ENCODE assay signal across 21 cellular contexts in genomic region chr1:218600968-218601367, GRCh38.
DNase-seq lines count a peak whose midpoint lies in the region; ATAC-seq and TF ChIP-seq lines count a peak whose summit lies in the region.
"Had no signal": no experiment of that assay in that cellular context is flagged by ENCODE, and none has a peak within 500 bp of the region (broad histone marks: within the 10 kb centered on the region; RNA-seq: fewer than 3 reads in every experiment).

No MANE protein-coding gene starts in this region.

- no peak overlapping the region for H3K27ac ChIP-seq in breast epithelium
- H3K27ac ChIP-seq in left lung, result no peak overlapping the region
- H3K27ac ChIP-seq: body of pancreas, C4-2B, pancreas, right lobe of liver, suprapubic skin had no signal

- TF ChIP-seq POLR2A in breast epithelium (IDR thresholded peaks at IDR 0.05), result no peak

- peak; percentile 53 for ATAC-seq in WTC11
- ATAC-seq in left lung, result peak; percentile 35
- no peak for ATAC-seq in HG02623 (IDR thresholded peaks at IDR 0.05; ENCODE audit: unreplicated experiment)
- ATAC-seq: activated CD4-positive, CD25-positive, alpha-beta regulatory T cell treated with anti-CD3 and anti-CD28 coated beads, Interleukin-2, amount 50 U/mL, for 24 hours; body of pancreas; effector memory CD8-positive, alpha-beta T cell; pancreas; right lobe of liver had no signal

- H3K36me3 ChIP-seq in breast epithelium, result no peaks in the 10 kb centered on the region
- H3K36me3 ChIP-seq in left lung, result no peaks in the 10 kb centered on the region
- H3K36me3 ChIP-seq: pancreas, right lobe of liver, suprapubic skin had no signal

- H3K27me3 Mint-ChIP-seq in MCF 10A (ENCODE audit: insufficient read depth, unreplicated experiment) (no peaks in the 10 kb centered on the region), WTC11 (ENCODE audit: low read depth) (peaks cover 4% of the 10 kb centered on the region; the same call in 1 of the 2 replicates)
- H3K27me3 Mint-ChIP-seq: effector memory CD8-positive, alpha-beta T cell had no signal

- TF ChIP-seq CTCF in MCF 10A (IDR thresholded peaks at IDR 0.05; ENCODE audit: unreplicated experiment), result no peak
- TF ChIP-seq CTCF in breast epithelium (IDR thresholded peaks at IDR 0.05), result no peak
- TF ChIP-seq CTCF in WTC11 (IDR thresholded peaks at IDR 0.05), result no peak
- no peak for TF ChIP-seq CTCF in left lung (IDR thresholded peaks at IDR 0.05)

- peaks cover 7% of the 10 kb centered on the region for H3K36me3 Mint-ChIP-seq in MCF 10A (ENCODE audit: insufficient read depth, unreplicated experiment)
- H3K36me3 Mint-ChIP-seq in WTC11, result peaks cover 11% of the 10 kb centered on the region
- H3K36me3 Mint-ChIP-seq: activated naive CD8-positive, alpha-beta T cell treated with anti-CD3 and anti-CD28 coated beads for 36 hours; immature natural killer cell had no signal

- H3K4me3 Mint-ChIP-seq in MCF 10A (ENCODE audit: unreplicated experiment), result no peak overlapping the region
- no peak overlapping the region for H3K4me3 Mint-ChIP-seq in WTC11
- H3K4me3 Mint-ChIP-seq: activated naive CD8-positive, alpha-beta T cell treated with anti-CD3 and anti-CD28 coated beads for 36 hours; effector memory CD8-positive, alpha-beta T cell; immature natural killer cell had no signal

- peak; percentile 92 for DNase-seq in MCF 10A (ENCODE audit: unreplicated experiment)
- DNase-seq in breast epithelium (ENCODE audit: low spot score in 2 of 2), result no peak
- DNase-seq in WTC11 (ENCODE audit: low spot score), result no peak
- DNase-seq in left lung, result no peak
- no peak for DNase-seq in GF-D8 (lab: John Stamatoyannopoulos, UW)
- no peak for DNase-seq in NCI-H526 (lab: John Stamatoyannopoulos, UW)
- DNase-seq in NCI-H2081 treated with DMSO at 0.1 percent for 48 hours (lab: John Stamatoyannopoulos, UW), result no peak
- DNase-seq: activated naive CD8-positive, alpha-beta T cell treated with anti-CD3 and anti-CD28 coated beads for 36 hours; body of pancreas; effector memory CD8-positive, alpha-beta T cell; immature natural killer cell; MV-4-11; NCI-H187 treated with DMSO at 0.1 percent for 48 hours; NCI-H446 treated with DMSO at 0.1 percent for 48 hours; NK-92 treated with Interleukin-12 subunit alpha and Interleukin-12 subunit beta, amount 100 ng/mL, for 24 hours; pancreas; right lobe of liver had no signal

- POLR2A ChIA-PET in MCF 10A (lab: Yijun Ruan, JAX) (interaction anchor here (0.5 to 2.1 kb wide), 6 partner anchors 10 to 466 kb away, joined by 3 to 13 read pairs (median 4); no protein-coding TSS in a partner anchor), WTC11 (lab: Charles Lee) (no interaction called here)

- H3K9me3 Mint-ChIP-seq in MCF 10A (ENCODE audit: unreplicated experiment) (peaks cover 16% of the 10 kb centered on the region), WTC11 (peaks cover 21% of the 10 kb centered on the region)

- CTCF ChIA-PET in MCF 10A (lab: Yijun Ruan, JAX), result no interaction called here
- CTCF ChIA-PET in WTC11 (lab: Charles Lee), result no interaction called here

- no peaks in the 10 kb centered on the region for H3K9me3 ChIP-seq in breast epithelium
- peaks cover 0 to 1% of the 10 kb centered on the region in 2 donors for H3K9me3 ChIP-seq in left lung
- H3K9me3 ChIP-seq: body of pancreas, pancreas, right lobe of liver, suprapubic skin had no signal

- H3K4me3 ChIP-seq in breast epithelium (no peak overlapping the region), left lung (no peak overlapping the region)
- H3K4me3 ChIP-seq: body of pancreas, pancreas, right lobe of liver, suprapubic skin had no signal

- H3K4me1 Mint-ChIP-seq in MCF 10A (ENCODE audit: insufficient read depth, unreplicated experiment) (peaks cover 21% of the 10 kb centered on the region), WTC11 (peaks cover 6% of the 10 kb centered on the region)
- H3K4me1 Mint-ChIP-seq: activated naive CD8-positive, alpha-beta T cell treated with anti-CD3 and anti-CD28 coated beads for 36 hours; immature natural killer cell had no signal

- H3K27me3 ChIP-seq in breast epithelium (no peaks in the 10 kb centered on the region), left lung (no peaks in the 10 kb centered on the region)
- H3K27me3 ChIP-seq: body of pancreas, pancreas, right lobe of liver, suprapubic skin had no signal

- H3K27ac Mint-ChIP-seq in MCF 10A (ENCODE audit: low read depth, unreplicated experiment), result peak overlapping the region; percentile 97
- peak overlapping the region; percentile 64 for H3K27ac Mint-ChIP-seq in WTC11
- H3K27ac Mint-ChIP-seq: activated naive CD8-positive, alpha-beta T cell treated with anti-CD3 and anti-CD28 coated beads for 36 hours; effector memory CD8-positive, alpha-beta T cell; immature natural killer cell had no signal

- intact Hi-C loops in MCF 10A (cut with micrococcal nuclease) (no loop called here), breast epithelium (cut with DNase I; ENCODE audit: low total_unique reads) (no loop called here), left lung (cut with DNase I) (no loop called here)

- H3K4me1 ChIP-seq in breast epithelium, result no peaks in the 10 kb centered on the region
- no peaks in the 10 kb centered on the region for H3K4me1 ChIP-seq in left lung
- H3K4me1 ChIP-seq: body of pancreas, pancreas, right lobe of liver had no signal

- no TSS peak for BruUV-seq in MCF 10A (replicated peaks; lab: Mats Ljungman, UMichigan)

TF ChIP-seq in WTC11, 78 proteins besides CTCF, POLR2A, EP300 and RAD21:
- TF ChIP-seq ELF4 (CRISPR knock-in tag; IDR thresholded peaks at IDR 0.05; ENCODE audit: low read depth), result no peak
- TF ChIP-seq TCF7 (CRISPR knock-in tag; IDR thresholded peaks at IDR 0.05; ENCODE audit: low read depth), result no peak
- TF ChIP-seq ZNF532 (CRISPR knock-in tag; IDR thresholded peaks at IDR 0.05; ENCODE audit: borderline replicate concordance), result no peak
- TF ChIP-seq GABPB1 (CRISPR knock-in tag; IDR thresholded peaks at IDR 0.05), result no peak
- no peak for TF ChIP-seq HMGXB4 (CRISPR knock-in tag; IDR thresholded peaks at IDR 0.05)
